Comparison of ENCODE assay signal across 25 cellular contexts in the genomic region with DNA sequence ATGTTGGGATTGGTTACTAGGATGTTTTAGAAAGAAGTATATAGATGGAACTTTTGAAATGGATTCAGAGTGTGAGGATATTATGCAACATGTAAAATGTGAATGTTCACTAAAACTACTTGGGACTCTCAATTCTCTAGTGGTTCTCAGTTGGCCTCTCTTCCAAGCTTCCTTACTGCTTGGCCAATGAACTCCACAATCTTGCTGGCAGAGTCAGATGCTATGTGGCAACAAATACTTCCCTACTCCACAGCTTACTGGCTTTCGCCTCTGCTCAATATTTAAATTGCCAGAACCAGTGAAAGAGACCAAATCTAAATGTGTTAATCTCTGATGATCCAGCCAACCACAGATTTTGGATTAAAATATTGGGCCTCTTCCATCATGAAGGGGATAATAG.
"Had no signal": no experiment of that assay in that cellular context is flagged by ENCODE, and none has a peak within 500 bp of the region (broad histone marks: within the 10 kb centered on the region; RNA-seq: fewer than 3 reads in every experiment).

No MANE protein-coding gene starts in this region.

- H3K27ac ChIP-seq: colonic mucosa, upper lobe of left lung, VCaP had no signal

- H3K27me3 ChIP-seq: colonic mucosa, upper lobe of left lung had no signal

- ATAC-seq: left lobe of liver had no signal

- H3K9me3 Mint-ChIP-seq: activated naive CD8-positive, alpha-beta T cell treated with anti-CD3 and anti-CD28 coated beads for 36 hours; brain; nephron progenitor cell had no signal

- DNase-seq: activated CD4-positive, alpha-beta T cell treated with anti-CD3 and anti-CD28 coated beads for 1 hour; activated CD4-positive, alpha-beta T cell treated with anti-CD3 and anti-CD28 coated beads, Interleukin-2, amount 50 U/mL, for 48 hours; activated gamma-delta T cell treated with Interleukin-2 at 50 U/mL for 16 hours; activated naive CD8-positive, alpha-beta T cell treated with anti-CD3 and anti-CD28 coated beads for 36 hours; activated T-cell treated with anti-CD3 and anti-CD28 coated beads for 4 hours; amygdala; colonic mucosa; mammary epithelial cell; midbrain; nephron progenitor cell; nucleus accumbens; posterior cingulate gyrus; retina; small intestine; stimulated activated CD4-positive, alpha-beta T cell treated with anti-CD3 and anti-CD28 coated beads, Interleukin-15, amount 100 ng/mL, for 24 hours; stimulated activated CD4-positive, alpha-beta T cell treated with anti-CD3 and anti-CD28 coated beads, Interleukin-2, amount 100 ng/mL, for 48 hours; SW 1271; T-helper 2 cell; upper lobe of left lung had no signal

- H3K4me3 ChIP-seq: colonic mucosa, upper lobe of left lung had no signal

- H3K4me1 ChIP-seq: colonic mucosa, upper lobe of left lung had no signal

- H3K4me3 Mint-ChIP-seq: activated naive CD8-positive, alpha-beta T cell treated with anti-CD3 and anti-CD28 coated beads for 36 hours; activated T-helper 1 cell treated with anti-CD3 and anti-CD28 coated beads, Interleukin-12 subunit alpha, Interleukin-12 subunit beta, Interleukin-2, Interleukin-4 antibody, amounts not matched to agents 30 ng/mL and 10 ng/mL and 1 ng/mL, durations not matched to agents 14 hours and 24 hours and 36 hours; brain; central memory CD8-positive, alpha-beta T cell; nephron progenitor cell; stimulated activated naive CD8-positive, alpha-beta T cell treated with anti-CD3 and anti-CD28 coated beads, Interleukin-15, Interleukin-2, amounts not matched to agents 100 ng/mL and 50 ng/mL, for 24 hours had no signal

- H3K36me3 ChIP-seq: colonic mucosa, upper lobe of left lung had no signal

- H3K9me3 ChIP-seq: colonic mucosa, upper lobe of left lung had no signal

- H3K27me3 Mint-ChIP-seq: activated naive CD8-positive, alpha-beta T cell treated with anti-CD3 and anti-CD28 coated beads for 36 hours; brain; central memory CD8-positive, alpha-beta T cell; stimulated activated naive CD8-positive, alpha-beta T cell treated with anti-CD3 and anti-CD28 coated beads, Interleukin-15, Interleukin-2, amounts not matched to agents 100 ng/mL and 50 ng/mL, for 24 hours had no signal

- H3K27ac Mint-ChIP-seq: activated naive CD8-positive, alpha-beta T cell treated with anti-CD3 and anti-CD28 coated beads for 36 hours; activated T-helper 1 cell treated with anti-CD3 and anti-CD28 coated beads, Interleukin-12 subunit alpha, Interleukin-12 subunit beta, Interleukin-2, Interleukin-4 antibody, amounts not matched to agents 30 ng/mL and 10 ng/mL and 1 ng/mL, durations not matched to agents 14 hours and 24 hours and 36 hours; brain; nephron progenitor cell; stimulated activated naive CD8-positive, alpha-beta T cell treated with anti-CD3 and anti-CD28 coated beads, Interleukin-15, Interleukin-2, amounts not matched to agents 100 ng/mL and 50 ng/mL, for 24 hours had no signal

- H3K36me3 Mint-ChIP-seq: activated naive CD8-positive, alpha-beta T cell treated with anti-CD3 and anti-CD28 coated beads for 36 hours; brain had no signal

- H3K4me1 Mint-ChIP-seq: activated naive CD8-positive, alpha-beta T cell treated with anti-CD3 and anti-CD28 coated beads for 36 hours; brain; central memory CD8-positive, alpha-beta T cell; nephron progenitor cell had no signal
